Comparison of ENCODE assay signal across 8 cellular contexts in genomic region chr14:45083979-45084722, GRCh38. TPM values are rescaled to one million over a fixed set of nuclear protein-coding genes. Genes with fewer than 3 reads are reported as not detected.
DNase-seq lines count a peak whose midpoint lies in the region; ATAC-seq and TF ChIP-seq lines count a peak whose summit lies in the region.

Gene PRPF39, plus strand, starts transcription at chr14:45084116. Its CDS starts 11,124 bp downstream, at chr14:45095240.

- H3K27ac ChIP-seq in cingulate gyrus (ENCODE audit: low read depth, low read length) = peak within 1 kb of the TSS; percentile 77

- no peaks in the 10 kb centered on the region for H3K36me3 ChIP-seq in BJ (ENCODE audit: control insufficient read depth, insufficient read depth, low read length)

- H3K27me3 ChIP-seq in BJ (ENCODE audit: control insufficient read depth, insufficient read depth, low read length) = no peaks in the 10 kb centered on the region

- DNase-seq in BJ (ENCODE audit: low read depth) (peak; percentile 35), GM19240 (ENCODE audit: insufficient read length, low spot score) (peak; percentile 93), NCI-H524 (lab: John Stamatoyannopoulos, UW) (peak; percentile 97 to 98), kidney tubule cell (ENCODE audit: low spot score) (peak; percentile 95)
- DNase-seq in activated CD4-positive, alpha-beta T cell treated with anti-CD3 and anti-CD28 coated beads for 48 hours = peak; percentile 96
- DNase-seq in stimulated activated CD4-positive, alpha-beta T cell treated with anti-CD3 and anti-CD28 coated beads, Interleukin-1b, Interleukin-23, amount 100 ng/mL, for 1 hour (ENCODE audit: low read depth in 2 of 2) = peak; percentile 90 to 91

- CTCF ChIA-PET in BJ (lab: Yijun Ruan, JAX) = interaction anchor here (1.0 kb wide), 1 partner anchor 16 kb away, joined by 3 read pairs; no protein-coding TSS in a partner anchor

- TF ChIP-seq CTCF in BJ (IDR thresholded peaks at IDR 0.05; ENCODE audit: insufficient read depth, low read depth, low read length) = no peak

- POLR2A ChIA-PET in BJ (lab: Charles Lee) = no interaction called here

- H3K4me3 ChIP-seq in BJ (ENCODE audit: low read depth, low read length) = peak within 1 kb of the TSS; percentile 70

- ATAC-seq in HG03457 (IDR thresholded peaks at IDR 0.05; ENCODE audit: unreplicated experiment) = peak; percentile 95

RNA-seq across cellular contexts. Expression of gene PRPF39, which starts in this region (rescaled TPM):
- polyA plus RNA-seq in BJ (2011; rRNA removed) = 26.4 and 37.8 TPM in 2 replicates
- polyA minus RNA-seq in BJ (2011; rRNA and poly(A)+ RNA removed) = 25.3 and 31.8 TPM in 2 replicates

Comparison
In these comparisons a context has a peak if more than half of its experiments do, and no peak if none do; other contexts are left out.
1. Peak in every context shown above with its lines: DNase-seq, ATAC-seq, H3K4me3 ChIP-seq and H3K27ac ChIP-seq.
2. DNase-seq: peak in every context shown above with its lines; median percentile 98 in NCI-H524; 96 in activated CD4-positive, alpha-beta T cell treated with anti-CD3 and anti-CD28 coated beads for 48 hours; 95 in kidney tubule cell; 93 in GM19240; 90 in stimulated activated CD4-positive, alpha-beta T cell treated with anti-CD3 and anti-CD28 coated beads, Interleukin-1b, Interleukin-23, amount 100 ng/mL, for 1 hour; 35 in BJ.